8 cellular contexts compared by ENCODE assay signal in genomic region chr1:77983352-77983996, GRCh38. TPM values are rescaled to one million over a fixed set of nuclear protein-coding genes. Genes with fewer than 3 reads are reported as not detected.
DNase-seq lines count a peak whose midpoint lies in the region; ATAC-seq, FAIRE-seq and TF ChIP-seq lines count a peak whose summit lies in the region.
"Not testable (repeated sequence)": the region's sequence is repeated elsewhere in the genome, so short reads cannot be mapped to it uniquely, and the experiment has no call there.

No MANE protein-coding gene starts in this region.

- TF ChIP-seq POLR2A in GM12878 (IDR thresholded peaks at IDR 0.05; ENCODE audit: low read depth, low read length) = not testable (repeated sequence)

- peak overlapping the region; percentile 83 for H3K27ac Mint-ChIP-seq in Caco-2 (ENCODE audit: unreplicated experiment)
- peak overlapping the region; percentile 9; the same call in 1 of the 2 replicates for H3K27ac Mint-ChIP-seq in WTC11
- peak overlapping the region; percentile 65 to 88 (median 75) for H3K27ac Mint-ChIP-seq in nephron
- H3K27ac Mint-ChIP-seq in progenitor cell of endocrine pancreas = peak overlapping the region; percentile 97
- H3K27ac Mint-ChIP-seq in type B pancreatic cell = peak overlapping the region; percentile 79

- H3K36me3 Mint-ChIP-seq in Caco-2 (ENCODE audit: insufficient read depth, unreplicated experiment); WTC11; nephron (ENCODE audit: low read depth); progenitor cell of endocrine pancreas (ENCODE audit: insufficient read depth): not testable (repeated sequence)
- H3K36me3 Mint-ChIP-seq in type B pancreatic cell = peaks cover 11% of the 10 kb centered on the region

- H3K79me2 ChIP-seq in GM12878 (ENCODE audit: control insufficient read depth, insufficient read depth, low read length) = peaks cover 34% of the 10 kb centered on the region

- DNase-seq in Caco-2 (peak; percentile 40 to 50), HT-29 (ENCODE audit: low spot score) (peak; percentile 10)
- not testable (repeated sequence) for DNase-seq in WTC11 (ENCODE audit: low spot score); GM12878 (ENCODE audit: low read depth, low spot score); cardiac muscle cell (ENCODE audit: low read depth in 1 of 2, low spot score in 1 of 2); progenitor cell of endocrine pancreas (ENCODE audit: low spot score, unreplicated experiment); type B pancreatic cell (ENCODE audit: extremely low spot score, unreplicated experiment)

- not testable (repeated sequence) for H2AFZ ChIP-seq in GM12878 (ENCODE audit: control insufficient read depth, low read depth, low read length)

- not testable (repeated sequence) for H3K4me1 Mint-ChIP-seq in Caco-2 (ENCODE audit: low read depth, unreplicated experiment)
- H3K4me1 Mint-ChIP-seq in WTC11 = peaks cover 55% of the 10 kb centered on the region
- peaks cover 27% of the 10 kb centered on the region for H3K4me1 Mint-ChIP-seq in nephron
- H3K4me1 Mint-ChIP-seq in progenitor cell of endocrine pancreas (ENCODE audit: low read depth) = peaks cover 43% of the 10 kb centered on the region
- H3K4me1 Mint-ChIP-seq in type B pancreatic cell (ENCODE audit: unreplicated experiment) = peaks cover 17% of the 10 kb centered on the region

- FAIRE-seq in GM12878 (lab: Jason Lieb, UNC) = not testable (repeated sequence)

- SMC1A ChIA-PET in GM12878 (lab: Charles Lee; ENCODE audit: uncharacterized antibody, unreplicated experiment) = interaction anchor here (1.3 to 1.5 kb wide), 3 partner anchors 17 to 22 kb away, joined by 3 to 6 read pairs (median 4); partner anchors contain the start of gene DNAJB4

- not testable (repeated sequence) for H3K9me3 Mint-ChIP-seq in Caco-2 (ENCODE audit: unreplicated experiment); WTC11; nephron; progenitor cell of endocrine pancreas (ENCODE audit: low read depth); type B pancreatic cell

- not testable (repeated sequence) for H3K27me3 Mint-ChIP-seq in Caco-2 (ENCODE audit: insufficient read depth, unreplicated experiment); WTC11 (ENCODE audit: low read depth); nephron (ENCODE audit: low read depth); progenitor cell of endocrine pancreas; type B pancreatic cell

- not testable (repeated sequence) for H3K9ac ChIP-seq in GM12878 (ENCODE audit: control insufficient read depth, insufficient read depth, low read length)

- not testable (repeated sequence) for H3K27me3 ChIP-seq in Caco-2 (replicated peaks; ENCODE audit: control insufficient read depth, insufficient read depth, low read length); GM12878 (replicated peaks in 1 of 2; ENCODE audit: control insufficient read depth in 2 of 2, insufficient read depth in 2 of 2, low read length in 1 of 2); cardiac muscle cell

- H3K4me3 Mint-ChIP-seq in Caco-2 (ENCODE audit: unreplicated experiment) = peak overlapping the region; percentile 64
- H3K4me3 Mint-ChIP-seq in WTC11 = not testable (repeated sequence)
- peak overlapping the region in 1 of 3 experiments; percentile 24 for H3K4me3 Mint-ChIP-seq in nephron
- peak overlapping the region; percentile 51 for H3K4me3 Mint-ChIP-seq in progenitor cell of endocrine pancreas (ENCODE audit: low read depth)
- peak overlapping the region; percentile 53 for H3K4me3 Mint-ChIP-seq in type B pancreatic cell

- in situ Hi-C loops in GM12878 (cut with MboI) = not testable (repeated sequence)

- H3K27ac ChIP-seq in GM12878 (ENCODE audit: control insufficient read depth, insufficient read depth) = not testable (repeated sequence)
- peak overlapping the region; percentile 56 for H3K27ac ChIP-seq in cardiac muscle cell

- not testable (repeated sequence) for TF ChIP-seq CTCF in Caco-2 (IDR thresholded peaks at IDR 0.05; ENCODE audit: insufficient read depth in 1 of 2, low read depth in 1 of 2, low read length in 1 of 2, severe bottlenecking in 1 of 2, unreplicated experiment in 1 of 2); WTC11 (IDR thresholded peaks at IDR 0.05); GM12878 (IDR thresholded peaks at IDR 0.05 in 2 of 3, conservative IDR thresholded peaks at IDR 0.05 in 1 of 3; ENCODE audit: control insufficient read depth in 2 of 3, extremely low read depth in 1 of 3, insufficient read depth in 1 of 3, low read depth in 3 of 3, low read length in 3 of 3); cardiac muscle cell (IDR thresholded peaks at IDR 0.05; ENCODE audit: low read depth, low read length); nephron (IDR thresholded peaks at IDR 0.05; ENCODE audit: unreplicated experiment in 3 of 3); progenitor cell of endocrine pancreas (IDR thresholded peaks at IDR 0.05; ENCODE audit: unreplicated experiment); type B pancreatic cell (conservative IDR thresholded peaks at IDR 0.05)

- RAD21 ChIA-PET in GM12878 (lab: Charles Lee; ENCODE audit: unreplicated experiment) = interaction anchor here (1.0 kb wide), 1 partner anchor 131 kb away, joined by 5 read pairs; no protein-coding TSS in a partner anchor

- H3K4me3 ChIP-seq in Caco-2 (ENCODE audit: low read depth, low read length); GM12878; cardiac muscle cell: not testable (repeated sequence)

- intact Hi-C loops in Caco-2 (cut with micrococcal nuclease; ENCODE audit: unreplicated experiment); GM12878 (cut with micrococcal nuclease; ENCODE audit: unreplicated experiment): not testable (repeated sequence)

- CTCF ChIA-PET in Caco-2 (lab: Charles Lee); WTC11 (lab: Charles Lee): not testable (repeated sequence)
- CTCF ChIA-PET in GM12878 (lab: Yijun Ruan, JAX) = interaction anchor here (1.5 to 2.1 kb wide), 2 partner anchors 12 to 21 kb away, joined by 3 to 7 read pairs; partner anchors contain the start of gene DNAJB4

- not testable (repeated sequence) for H3K36me3 ChIP-seq in Caco-2 (ENCODE audit: control insufficient read depth, insufficient read depth, low read length); GM12878 (ENCODE audit: control insufficient read depth in 2 of 2, insufficient read depth in 2 of 2, low read length in 1 of 2); cardiac muscle cell

- H4K20me1 ChIP-seq in GM12878 (ENCODE audit: control insufficient read depth, insufficient read depth) = not testable (repeated sequence)

- not testable (repeated sequence) for H3K4me2 ChIP-seq in GM12878 (ENCODE audit: control insufficient read depth, insufficient read depth)

- not testable (repeated sequence) for TF ChIP-seq RAD21 in GM12878 (IDR thresholded peaks at IDR 0.05; ENCODE audit: insufficient read depth, low read depth, low read length)

- not testable (repeated sequence) for TF ChIP-seq EP300 in GM12878 (IDR thresholded peaks at IDR 0.05; ENCODE audit: borderline replicate concordance in 1 of 2, control insufficient read depth in 1 of 2, low read depth in 2 of 2, low read length in 2 of 2)

- POLR2A ChIA-PET in Caco-2 (lab: Charles Lee); WTC11 (lab: Charles Lee): not testable (repeated sequence)
- POLR2A ChIA-PET in GM12878 (lab: Charles Lee) = interaction anchor here (0.6 to 1.4 kb wide), 2 partner anchors 21 to 25 kb away, joined by 3 read pairs; partner anchors contain the start of gene DNAJB4

- H3K4me1 ChIP-seq in Caco-2 (peaks cover 16% of the 10 kb centered on the region), cardiac muscle cell (ENCODE audit: low read depth) (peaks cover 13% of the 10 kb centered on the region)
- not testable (repeated sequence) for H3K4me1 ChIP-seq in GM12878 (ENCODE audit: control insufficient read depth, insufficient read depth, low read length)

- not testable (repeated sequence) for BruUV-seq in Caco-2 (replicated peaks; lab: Mats Ljungman, UMichigan); GM12878 (replicated peaks; lab: Mats Ljungman, UMichigan)

- ATAC-seq in WTC11, GM12878: not testable (repeated sequence)

- not testable (repeated sequence) for H3K9me3 ChIP-seq in Caco-2; GM12878 (replicated peaks; ENCODE audit: control insufficient read depth, insufficient read depth, low read length); cardiac muscle cell (ENCODE audit: low read depth)

- 96% methylated on average over 8 of the region's 8 CpGs for WGBS in GM12878 (ENCODE audit: insufficient coverage, insufficient replicate concordance, low lambda C conversion rate, missing lambda C conversion rate)

RNA-seq across cellular contexts. Expression of gene FUBP1, which starts 4.6 kb away (rescaled TPM):
- total RNA-seq in Caco-2 (2022) (90.1 and 92.6 TPM in 2 replicates), WTC11 (2021) (175 to 208 TPM (median 176 TPM) in 3 replicates), GM12878 (2014; rRNA removed) (186 and 207 TPM in 2 replicates), GM12878 (2014; rRNA removed; fragmentation: Illumina TruSeq; extraction: Trizol) (244 and 247 TPM in 2 replicates), GM12878 (2021) (184 and 196 TPM in 2 replicates), cardiac muscle cell (119 and 174 TPM in 2 replicates), progenitor cell of endocrine pancreas (259 and 270 TPM in 2 replicates), type B pancreatic cell (ENCODE audit: low replicate concordance) (123 and 220 TPM in 2 replicates)
- 130 and 145 TPM in 2 replicates for total RNA-seq in HT-29 (2014; rRNA removed; shearing (Covaris generic))
- 1,069 and 1,115 TPM in 2 replicates for total RNA-seq in GM12878 (2013; cell fraction: nucleolus; rRNA removed)
- polyA plus RNA-seq in GM12878 (2011; ENCODE audit: low read depth) = 100 TPM
- polyA plus RNA-seq in GM12878 (2011; rRNA removed) (343 and 471 TPM in 2 replicates), GM12878 (2014; fragmentation: Illumina TruSeq; extraction: Trizol) (209 and 221 TPM in 2 replicates), GM12878 (2014; fragmentation: Nextera tagmentation; extraction: Ambion mirVana) (100 to 1,000 TPM; 110 to 114 TPM), GM12878 (2014; rRNA removed) (219 and 248 TPM in 2 replicates), GM12878 (2016; fragmentation: Nextera tagmentation; extraction: Ambion mirVana) (100 to 1,000 TPM; 136 to 142 TPM), cardiac muscle cell (86.3 and 96.0 TPM in 2 replicates)
- 135 and 172 TPM in 2 replicates for polyA plus RNA-seq in GM12878 (2011; cell fraction: cytosol; rRNA removed)
- polyA plus RNA-seq in GM12878 (2011; cell fraction: nucleus; rRNA removed) = 1,076 and 1,106 TPM in 2 replicates
- polyA plus RNA-seq in GM12878 (2012) = 110 and 134 TPM in 2 replicates
- 206 and 246 TPM in 2 replicates for polyA minus RNA-seq in GM12878 (2011; rRNA and poly(A)+ RNA removed)
- 89.7 and 89.8 TPM in 2 replicates for polyA minus RNA-seq in GM12878 (2011; cell fraction: cytosol; rRNA and poly(A)+ RNA removed)
- 400 and 534 TPM in 2 replicates for polyA minus RNA-seq in GM12878 (2011; cell fraction: nucleus; rRNA and poly(A)+ RNA removed)

RNA-seq across cellular contexts. Expression of gene DNAJB4, which starts 21.3 kb away (rescaled TPM):
- 5.4 and 6.5 TPM in 2 replicates for total RNA-seq in Caco-2 (2022)
- total RNA-seq in HT-29 (2014; rRNA removed; shearing (Covaris generic)) = 4.2 and 7.9 TPM in 2 replicates
- total RNA-seq in WTC11 (2021) = 23.4 to 26.5 TPM (median 26.0 TPM) in 3 replicates
- 19.7 and 20.8 TPM in 2 replicates for total RNA-seq in GM12878 (2013; cell fraction: nucleolus; rRNA removed)
- total RNA-seq in GM12878 (2014; rRNA removed) = 5.3 and 6.9 TPM in 2 replicates
- total RNA-seq in GM12878 (2014; rRNA removed; fragmentation: Illumina TruSeq; extraction: Trizol) = 6.2 and 6.5 TPM in 2 replicates
- total RNA-seq in GM12878 (2021) = 7.3 and 7.6 TPM in 2 replicates
- polyA plus RNA-seq in GM12878 (2011; ENCODE audit: low read depth) = 1.5 TPM
- polyA plus RNA-seq in GM12878 (2011; rRNA removed) = 6.6 and 13.6 TPM in 2 replicates
- polyA plus RNA-seq in GM12878 (2011; cell fraction: cytosol; rRNA removed) = 2.0 TPM in 2 replicates
- 6.0 and 6.3 TPM in 2 replicates for polyA plus RNA-seq in GM12878 (2011; cell fraction: nucleus; rRNA removed)
- 4.4 and 7.0 TPM in 2 replicates for polyA plus RNA-seq in GM12878 (2012)
- polyA plus RNA-seq in GM12878 (2014; fragmentation: Illumina TruSeq; extraction: Trizol) = 6.5 and 8.8 TPM in 2 replicates
- polyA plus RNA-seq in GM12878 (2014; fragmentation: Nextera tagmentation; extraction: Ambion mirVana) = 1 to 10 TPM; 3.8 to 5.1 TPM
- polyA plus RNA-seq in GM12878 (2014; rRNA removed) = 5.9 and 8.1 TPM in 2 replicates
- polyA plus RNA-seq in GM12878 (2016; fragmentation: Nextera tagmentation; extraction: Ambion mirVana) = 10 to 100 TPM; 10.1 to 10.5 TPM
- polyA minus RNA-seq in GM12878 (2011; rRNA and poly(A)+ RNA removed) = 5.0 and 7.6 TPM in 2 replicates
- 1.9 and 2.7 TPM in 2 replicates for polyA minus RNA-seq in GM12878 (2011; cell fraction: cytosol; rRNA and poly(A)+ RNA removed)
- polyA minus RNA-seq in GM12878 (2011; cell fraction: nucleus; rRNA and poly(A)+ RNA removed) = 6.5 and 15.7 TPM in 2 replicates
- total RNA-seq in cardiac muscle cell = 29.3 and 46.2 TPM in 2 replicates
- 40.2 and 63.6 TPM in 2 replicates for polyA plus RNA-seq in cardiac muscle cell
- total RNA-seq in progenitor cell of endocrine pancreas = 27.2 and 30.1 TPM in 2 replicates
- total RNA-seq in type B pancreatic cell (ENCODE audit: low replicate concordance) = 20.9 and 27.7 TPM in 2 replicates

Comparison
In these comparisons a context has a peak if more than half of its experiments do, and no peak if none do; other contexts are left out.
1. H3K27ac Mint-ChIP-seq: peak in every context shown above with its lines; median percentile 97 in progenitor cell of endocrine pancreas; 83 in Caco-2; 79 in type B pancreatic cell; 75 in nephron; 9 in WTC11.